Comparison of ENCODE assay signal across 9 cellular contexts in the genomic region with DNA sequence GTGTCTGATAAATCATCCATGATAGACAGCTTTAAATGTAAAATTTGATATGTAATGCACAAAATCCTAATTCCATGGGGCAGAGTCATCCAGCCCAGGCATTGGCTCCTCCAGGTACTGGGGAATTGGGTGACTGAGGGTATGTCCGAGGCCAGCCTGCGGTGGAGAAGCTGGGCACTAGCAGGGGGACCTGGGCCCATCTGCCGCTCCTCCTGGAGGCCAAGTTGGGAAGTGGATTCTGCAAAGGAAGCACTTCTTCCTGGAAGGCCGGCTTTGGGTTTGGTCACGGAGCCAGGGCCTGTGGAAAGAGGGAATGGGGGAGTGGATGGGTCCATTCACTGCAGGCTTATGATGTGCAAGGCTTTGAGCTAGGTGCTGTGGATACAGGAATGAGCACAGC.
DNase-seq lines count a peak whose midpoint lies in the region; ATAC-seq and TF ChIP-seq lines count a peak whose summit lies in the region.
"Had no signal": no experiment of that assay in that cellular context is flagged by ENCODE, and none has a peak within 500 bp of the region (broad histone marks: within the 10 kb centered on the region; RNA-seq: fewer than 3 reads in every experiment).

No MANE protein-coding gene starts in this region.

- H3K4me2 ChIP-seq in GM23248 (ENCODE audit: unreplicated experiment) = no peak overlapping the region

- H4K20me1 ChIP-seq in GM23248 (ENCODE audit: insufficient read depth) = no peaks in the 10 kb centered on the region

- no peaks in the 10 kb centered on the region for H3K4me1 ChIP-seq in GM23248 (ENCODE audit: insufficient read depth)
- no peaks in the 10 kb centered on the region for H3K4me1 ChIP-seq in mucosa of descending colon (ENCODE audit: low read depth)

- H3K9ac ChIP-seq in GM23248 = no peak overlapping the region

- no peaks in the 10 kb centered on the region for H3K9me3 Mint-ChIP-seq in CD4-positive, alpha-beta T cell

- 78 to 82% methylated on average over 5 of the region's 5 CpGs for WGBS in GM23248 (ENCODE audit: low coverage in 1 of 2, low lambda C conversion rate in 2 of 2, missing lambda C conversion rate in 2 of 2), 2 experiments

- no peak overlapping the region for H3K27ac Mint-ChIP-seq in CD4-positive, alpha-beta T cell
- H3K27ac Mint-ChIP-seq: stimulated activated naive B cell treated with anti-CD40 and anti-IgM and Interleukin-4, amounts not matched to agents 10 μg/mL and 1 μg/mL and 100 μg/mL, for 72 hours had no signal

- POLR2A ChIA-PET in CD4-positive, alpha-beta T cell (lab: Charles Lee) = no interaction called here

- intact Hi-C loops in CD4-positive, alpha-beta T cell (cut with DNase I, micrococcal nuclease) = no loop called here
- intact Hi-C loops in mucosa of descending colon (cut with DNase I, micrococcal nuclease) = no loop called here

- TF ChIP-seq CTCF in 22Rv1 (IDR thresholded peaks at IDR 0.05) = peak; percentile 27; the same call in 1 of the 2 replicates
- TF ChIP-seq CTCF in GM12864 (IDR thresholded peaks at IDR 0.05; ENCODE audit: low read depth, low read length, missing control alignments) = peak; percentile 2
- TF ChIP-seq CTCF in WI38 (IDR thresholded peaks at IDR 0.05; ENCODE audit: low read depth, low read length) = peak; percentile 18; the same call in 1 of the 2 replicates
- TF ChIP-seq CTCF in CD4-positive, alpha-beta T cell (IDR thresholded peaks at IDR 0.05) = no peak
- TF ChIP-seq CTCF in mucosa of descending colon (IDR thresholded peaks at IDR 0.05) = no peak

- H3K4me3 ChIP-seq in GM12864 (ENCODE audit: low read depth, low read length) (no peak overlapping the region), WI38 (ENCODE audit: low read depth, low read length) (no peak overlapping the region), GM23248 (no peak overlapping the region), mucosa of descending colon (no peak overlapping the region)

- no peak overlapping the region for H2AFZ ChIP-seq in GM23248

- CTCF ChIA-PET in CD4-positive, alpha-beta T cell (lab: Charles Lee) = no interaction called here

- in situ Hi-C loops in GM23248 (cut with MboI) = no loop called here

- H3K9me3 ChIP-seq in CD4-positive, alpha-beta T cell (ENCODE audit: control insufficient read depth, low read length) = no peaks in the 10 kb centered on the region
- H3K9me3 ChIP-seq in GM23248 (ENCODE audit: low read depth) (no peaks in the 10 kb centered on the region), mucosa of descending colon (no peaks in the 10 kb centered on the region)

- no peaks in the 10 kb centered on the region for H3F3A ChIP-seq in GM23248 (ENCODE audit: insufficient read depth)

- H3K27me3 ChIP-seq in CD4-positive, alpha-beta T cell (ENCODE audit: control insufficient read depth, insufficient read depth, low read length) = peaks cover 3% of the 10 kb centered on the region
- no peaks in the 10 kb centered on the region; the same call in 1 of the 2 replicates for H3K27me3 ChIP-seq in GM23248 (replicated peaks; ENCODE audit: insufficient read depth)

- peaks cover 17% of the 10 kb centered on the region for H3K4me1 Mint-ChIP-seq in CD4-positive, alpha-beta T cell (ENCODE audit: low read depth)

- no peak for DNase-seq in GM12864 (ENCODE audit: low read depth)
- peak; percentile 66 for DNase-seq in iPS-NIHi11 (ENCODE audit: low spot score)
- DNase-seq in CD4-positive, alpha-beta T cell = no peak
- no peak for DNase-seq in SHP77 treated with DMSO at 0.1 percent for 48 hours (lab: John Stamatoyannopoulos, UW)
- DNase-seq in GM23248 = no peak
- DNase-seq in mucosa of descending colon = no peak
- DNase-seq: stimulated activated naive B cell treated with anti-CD40 and anti-IgM and Interleukin-4, amounts not matched to agents 10 μg/mL and 1 μg/mL and 100 μg/mL, for 72 hours had no signal

- H3K4me3 Mint-ChIP-seq in CD4-positive, alpha-beta T cell = no peak overlapping the region
- H3K4me3 Mint-ChIP-seq: stimulated activated naive B cell treated with anti-CD40 and anti-IgM and Interleukin-4, amounts not matched to agents 10 μg/mL and 1 μg/mL and 100 μg/mL, for 72 hours had no signal

- H3K27ac ChIP-seq in 22Rv1 (no peak overlapping the region), GM23248 (no peak overlapping the region)
- H3K27ac ChIP-seq in CD4-positive, alpha-beta T cell (ENCODE audit: low read depth, low read length) = no peak overlapping the region

- H3K36me3 ChIP-seq in GM23248 (ENCODE audit: low read depth) (no peaks in the 10 kb centered on the region), mucosa of descending colon (ENCODE audit: low read depth) (no peaks in the 10 kb centered on the region)

- H3K79me2 ChIP-seq in GM23248 (ENCODE audit: insufficient read depth) = no peaks in the 10 kb centered on the region

- H3K27me3 Mint-ChIP-seq in CD4-positive, alpha-beta T cell = no peaks in the 10 kb centered on the region

- no peak for ATAC-seq in CD4-positive, alpha-beta T cell (ENCODE audit: poor library complexity)
- ATAC-seq in mucosa of descending colon = no peak
- ATAC-seq: stimulated activated naive B cell treated with anti-CD40 and anti-IgM and Interleukin-4, amounts not matched to agents 10 μg/mL and 1 μg/mL and 100 μg/mL, for 72 hours had no signal

- no peaks in the 10 kb centered on the region for H3K36me3 Mint-ChIP-seq in CD4-positive, alpha-beta T cell (ENCODE audit: low read depth)
- H3K36me3 Mint-ChIP-seq: stimulated activated naive B cell treated with anti-CD40 and anti-IgM and Interleukin-4, amounts not matched to agents 10 μg/mL and 1 μg/mL and 100 μg/mL, for 72 hours had no signal

- H3K9me2 ChIP-seq in GM23248 (ENCODE audit: insufficient read depth) = no peaks in the 10 kb centered on the region

Comparison
In these comparisons a context has a peak if more than half of its experiments do, and no peak if none do; other contexts are left out.
1. CTCF ChIP-seq: peak in 22Rv1 (single experiment), GM12864 (single experiment) and WI38 (single experiment); none in CD4-positive, alpha-beta T cell (single experiment) and mucosa of descending colon (single experiment).